23 cellular contexts compared by ENCODE assay signal in genomic region chr2:132391381-132391780, GRCh38. TPM values are rescaled to one million over a fixed set of nuclear protein-coding genes. Genes with fewer than 3 reads are reported as not detected.
"Had no signal": no experiment of that assay in that cellular context is flagged by ENCODE, and none has a peak within 500 bp of the region (broad histone marks: within the 10 kb centered on the region; RNA-seq: fewer than 3 reads in every experiment).

No MANE protein-coding gene starts in this region.

- H3K27ac ChIP-seq: colonic mucosa, epithelial cell of prostate, esophagus squamous epithelium, lower lobe of right lung, parathyroid adenoma, right atrium auricular region, sigmoid colon, thoracic aorta, tibial nerve, upper lobe of left lung had no signal

- H3K27me3 ChIP-seq: colonic mucosa, esophagus squamous epithelium, right atrium auricular region, sigmoid colon, tibial nerve, upper lobe of left lung had no signal

- ATAC-seq: left ventricle myocardium superior; lower lobe of right lung; natural killer cell; stimulated activated memory B cell treated with anti-CD40 and anti-IgM and Interleukin-4, amounts not matched to agents 10 μg/mL and 1 μg/mL and 100 μg/mL, for 72 hours; stimulated activated naive CD8-positive, alpha-beta T cell treated with anti-CD3 and anti-CD28 coated beads, Interleukin-15, Interleukin-2, amounts not matched to agents 100 U/mL and 50 U/mL, for 24 hours had no signal

- H3K4me3 ChIP-seq: colonic mucosa, esophagus squamous epithelium, lower lobe of right lung, right atrium auricular region, sigmoid colon, thoracic aorta, tibial nerve, upper lobe of left lung had no signal

- H3K9ac ChIP-seq: parathyroid adenoma had no signal

- H3K36me3 ChIP-seq: colonic mucosa, esophagus squamous epithelium, lower lobe of right lung, right atrium auricular region, sigmoid colon, thoracic aorta, tibial nerve, upper lobe of left lung had no signal

- H3K4me1 ChIP-seq: colonic mucosa, esophagus squamous epithelium, lower lobe of right lung, parathyroid adenoma, right atrium auricular region, sigmoid colon, tibial nerve, upper lobe of left lung had no signal

- DNase-seq: colonic mucosa; effector memory CD4-positive, alpha-beta T cell; esophagus squamous epithelium; head of caudate nucleus; left ventricle myocardium superior; lower lobe of right lung; natural killer cell; sigmoid colon; stimulated activated CD4-positive, alpha-beta T cell treated with anti-CD3 and anti-CD28 coated beads, Interleukin-2, amount 100 ng/mL, for 24 hours; stimulated activated CD4-positive, alpha-beta T cell treated with anti-CD3 and anti-CD28 coated beads, Interleukin-4, amount 100 ng/mL, for 24 hours; stimulated activated naive CD8-positive, alpha-beta T cell treated with anti-CD3 and anti-CD28 coated beads, Interleukin-15, Interleukin-2, amounts not matched to agents 100 U/mL and 50 U/mL, for 24 hours; upper lobe of left lung had no signal

- H2AFZ ChIP-seq: parathyroid adenoma had no signal

- H3K79me2 ChIP-seq: parathyroid adenoma had no signal

- H3K9me3 ChIP-seq: colonic mucosa, esophagus squamous epithelium, lower lobe of right lung, right atrium auricular region, thoracic aorta had no signal

- FAIRE-seq: endometrium, frontal cortex, keratinocyte, urothelium cell line had no signal

RNA-seq across cellular contexts. Expression of gene GPR39, which starts 25.2 kb away (rescaled TPM):
- total RNA-seq: left ventricle myocardium superior, mononuclear cell, natural killer cell had no signal
